ENCODE assay signal across 16 cellular contexts in genomic region chr16:55462241-55462640, GRCh38. TPM values are rescaled to one million over a fixed set of nuclear protein-coding genes. Genes with fewer than 3 reads are reported as not detected.
DNase-seq lines count a peak whose midpoint lies in the region; TF ChIP-seq lines count a peak whose summit lies in the region.
"Had no signal": no experiment of that assay in that cellular context is flagged by ENCODE, and none has a peak within 500 bp of the region (broad histone marks: within the 10 kb centered on the region; RNA-seq: fewer than 3 reads in every experiment).

No MANE protein-coding gene starts in this region.

- H3K9me3 Mint-ChIP-seq in osteocyte (ENCODE audit: unreplicated experiment), result no peaks in the 10 kb centered on the region
- H3K9me3 Mint-ChIP-seq: CD4-positive, CD25-positive, alpha-beta regulatory T cell; CD8-positive, alpha-beta T cell; GM23338; H9; HFFc6 had no signal

- H3K27me3 Mint-ChIP-seq in osteocyte (ENCODE audit: unreplicated experiment), result peaks cover 19% of the 10 kb centered on the region
- H3K27me3 Mint-ChIP-seq: CD4-positive, CD25-positive, alpha-beta regulatory T cell had no signal

- TF ChIP-seq CTCF in osteocyte (IDR thresholded peaks at IDR 0.05), result no peak

- no peaks in the 10 kb centered on the region for H3K36me3 Mint-ChIP-seq in osteocyte (ENCODE audit: unreplicated experiment)
- H3K36me3 Mint-ChIP-seq: CD4-positive, CD25-positive, alpha-beta regulatory T cell; CD8-positive, alpha-beta T cell had no signal

- peak overlapping the region; percentile 16 for H3K27ac Mint-ChIP-seq in osteocyte (ENCODE audit: unreplicated experiment)
- H3K27ac Mint-ChIP-seq: B cell; CD8-positive, alpha-beta T cell; GM23338; H9; HFFc6 had no signal

- H3K4me1 Mint-ChIP-seq in osteocyte (ENCODE audit: unreplicated experiment), result peaks cover 5% of the 10 kb centered on the region
- H3K4me1 Mint-ChIP-seq: B cell, GM23338 had no signal

- H3K4me3 Mint-ChIP-seq in osteocyte (ENCODE audit: unreplicated experiment), result no peak overlapping the region
- H3K4me3 Mint-ChIP-seq: B cell; CD4-positive, CD25-positive, alpha-beta regulatory T cell; CD8-positive, alpha-beta T cell; GM23338; H9; HFFc6 had no signal

- DNase-seq in NCI-H82 (lab: John Stamatoyannopoulos, UW) (peak; percentile 10), NCI-H82 treated with DMSO at 0.1 percent for 48 hours (lab: John Stamatoyannopoulos, UW; ENCODE audit: unreplicated experiment) (no peak), left kidney (ENCODE audit: low read depth, low spot score) (peak; percentile 51), osteocyte (ENCODE audit: extremely low spot score, unreplicated experiment) (no peak), DMS 273 (lab: John Stamatoyannopoulos, UW; ENCODE audit: unreplicated experiment) (no peak)
- DNase-seq in activated effector memory CD4-positive, alpha-beta T cell treated with Interleukin-2 at 50 U/mL for 16 hours, result no peak
- DNase-seq: CD4-positive, CD25-positive, alpha-beta regulatory T cell; CD8-positive, alpha-beta T cell; DMS53; DMS79 treated with DMSO at 0.1 percent for 48 hours; GF-D8; H9; HFFc6 had no signal

RNA-seq across cellular contexts. Expression of gene MMP2, which starts 16.8 kb away (rescaled TPM):
- 421 and 452 TPM in 2 replicates for total RNA-seq in osteocyte
- total RNA-seq: B cell; CD8-positive, alpha-beta T cell; G401 had no signal

RNA-seq across cellular contexts. Expression of gene LPCAT2, which starts 46.6 kb away (rescaled TPM):
- total RNA-seq in osteocyte, result 9.6 and 11.1 TPM in 2 replicates
- total RNA-seq: CD8-positive, alpha-beta T cell; G401 had no signal

Comparison
In these comparisons a context has a peak if more than half of its experiments do, and no peak if none do; other contexts are left out.
1. DNase-seq: peak in NCI-H82 (single experiment) and left kidney (single experiment); none in NCI-H82 treated with DMSO at 0.1 percent for 48 hours (single experiment), osteocyte (single experiment), activated effector memory CD4-positive, alpha-beta T cell treated with Interleukin-2 at 50 U/mL for 16 hours (single experiment) and DMS 273 (single experiment).